1 cellular context compared by ENCODE assay signal in the genomic region with DNA sequence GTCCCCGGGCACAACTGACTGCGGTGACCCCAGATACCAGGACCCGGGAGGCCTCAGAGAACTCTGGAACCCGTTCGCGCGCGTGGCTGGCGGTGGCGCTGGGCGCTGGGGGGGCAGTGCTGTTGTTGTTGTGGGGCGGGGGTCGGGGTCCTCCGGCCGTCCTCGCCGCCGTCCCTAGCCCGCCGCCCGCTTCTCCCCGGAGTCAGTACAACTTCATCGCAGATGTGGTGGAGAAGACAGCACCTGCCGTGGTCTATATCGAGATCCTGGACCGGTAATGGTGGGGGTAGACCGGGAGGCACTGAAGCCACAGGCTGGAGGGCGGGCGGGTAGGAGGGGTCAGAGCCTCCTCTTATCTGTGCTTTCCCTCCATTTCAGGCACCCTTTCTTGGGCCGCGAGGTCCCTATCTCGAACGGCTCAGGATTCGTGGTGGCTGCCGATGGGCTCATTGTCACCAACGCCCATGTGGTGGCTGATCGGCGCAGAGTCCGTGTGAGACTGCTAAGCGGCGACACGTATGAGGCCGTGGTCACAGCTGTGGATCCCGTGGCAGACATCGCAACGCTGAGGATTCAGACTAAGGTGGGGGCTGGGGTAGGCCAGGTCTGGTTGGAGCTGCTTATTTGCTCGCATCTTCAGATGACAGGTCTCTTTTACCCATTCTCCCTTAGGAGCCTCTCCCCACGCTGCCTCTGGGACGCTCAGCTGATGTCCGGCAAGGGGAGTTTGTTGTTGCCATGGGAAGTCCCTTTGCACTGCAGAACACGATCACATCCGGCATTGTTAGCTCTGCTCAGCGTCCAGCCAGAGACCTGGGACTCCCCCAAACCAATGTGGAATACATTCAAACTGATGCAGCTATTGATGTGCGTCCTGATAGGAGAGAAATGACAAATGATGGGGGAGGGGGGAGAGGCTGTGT.
A peak's percentile ranks its signal among the peaks of the same experiment; 100 is the strongest.
TF ChIP-seq lines count a peak whose summit lies in the region.

No MANE protein-coding gene starts in this region.

TF ChIP-seq in K562, 482 proteins besides CTCF, POLR2A, EP300 and RAD21 (continued from another document and continues in another):
- TF ChIP-seq, protein P1, sequence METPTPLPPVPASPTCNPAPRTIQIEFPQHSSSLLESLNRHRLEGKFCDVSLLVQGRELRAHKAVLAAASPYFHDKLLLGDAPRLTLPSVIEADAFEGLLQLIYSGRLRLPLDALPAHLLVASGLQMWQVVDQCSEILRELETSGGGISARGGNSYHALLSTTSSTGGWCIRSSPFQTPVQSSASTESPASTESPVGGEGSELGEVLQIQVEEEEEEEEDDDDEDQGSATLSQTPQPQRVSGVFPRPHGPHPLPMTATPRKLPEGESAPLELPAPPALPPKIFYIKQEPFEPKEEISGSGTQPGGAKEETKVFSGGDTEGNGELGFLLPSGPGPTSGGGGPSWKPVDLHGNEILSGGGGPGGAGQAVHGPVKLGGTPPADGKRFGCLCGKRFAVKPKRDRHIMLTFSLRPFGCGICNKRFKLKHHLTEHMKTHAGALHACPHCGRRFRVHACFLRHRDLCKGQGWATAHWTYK (CRISPR knock-in tag; IDR thresholded peaks at IDR 0.05), result peak; percentile 98
- TF ChIP-seq NFE2L1 (tag; IDR thresholded peaks at IDR 0.05; ENCODE audit: borderline replicate concordance, low read depth) (no peak), RAD51 (IDR thresholded peaks at IDR 0.05; ENCODE audit: borderline replicate concordance, low read depth) (no peak; the same call in 1 of the 2 replicates), CREM (IDR thresholded peaks at IDR 0.05; ENCODE audit: low read depth) (peak; percentile 73), MTA1 (IDR thresholded peaks at IDR 0.05; ENCODE audit: borderline replicate concordance) (0 out of 2 replicates have a peak, but pooled peaks have one; percentile 15), GATAD2B (IDR thresholded peaks at IDR 0.05; ENCODE audit: borderline replicate concordance) (0 out of 2 replicates have a peak, but pooled peaks have one; percentile 19), NR2C2 (CRISPR knock-in tag; IDR thresholded peaks at IDR 0.05) (peak; percentile 61), NR2C2 (tag; IDR thresholded peaks at IDR 0.05) (no peak; the same call in 1 of the 2 replicates), HDAC1 (IDR thresholded peaks at IDR 0.05) (peak in 1 of 2 experiments; percentile 79; a peak in 2 of 4 replicates), CHD1 (IDR thresholded peaks at IDR 0.05; ENCODE audit: low read length) (no peak), TRIM24 (IDR thresholded peaks at IDR 0.05) (peak in 1 of 2 experiments; percentile 59; a peak in 2 of 4 replicates), ZNF778 (CRISPR knock-in tag; IDR thresholded peaks at IDR 0.05) (no peak), CHD2 (IDR thresholded peaks at IDR 0.05; ENCODE audit: low read depth, low read length) (no peak), HNRNPK (IDR thresholded peaks at IDR 0.05; ENCODE audit: low read depth, low read length, poor library complexity, severe bottlenecking) (no peak), SMARCA4 (IDR thresholded peaks at IDR 0.05) (peak; percentile 67), NCOA4 (IDR thresholded peaks at IDR 0.05; ENCODE audit: partially characterized antibody) (no peak), BRCA1 (IDR thresholded peaks at IDR 0.05) (no peak), BRCA1 (CRISPR knock-in tag; IDR thresholded peaks at IDR 0.05) (no peak), MYC (IDR thresholded peaks at IDR 0.05; ENCODE audit: low read depth, low read length) (peak; percentile 91), MYC (CRISPR knock-in tag; IDR thresholded peaks at IDR 0.05; ENCODE audit: borderline replicate concordance, low read depth) (no peak; the same call in 1 of the 2 replicates), ZNF311 (CRISPR knock-in tag; IDR thresholded peaks at IDR 0.05) (no peak), SREBF1 (IDR thresholded peaks at IDR 0.05; ENCODE audit: borderline replicate concordance, low read depth, low read length) (no peak), KLF16 (IDR thresholded peaks at IDR 0.05) (peak; percentile 72), CBFA2T2 (conservative IDR thresholded peaks at IDR 0.05) (peak; percentile 87), ZFP30 (CRISPR knock-in tag; IDR thresholded peaks at IDR 0.05; ENCODE audit: borderline replicate concordance) (no peak), ZNF282 (CRISPR knock-in tag; IDR thresholded peaks at IDR 0.05) (no peak), NR3C1 (CRISPR knock-in tag; IDR thresholded peaks at IDR 0.05) (no peak), NBN (IDR thresholded peaks at IDR 0.05; ENCODE audit: low read depth) (no peak), MTA2 (IDR thresholded peaks at IDR 0.05; ENCODE audit: low read depth) (peak; percentile 63), TAL1 (IDR thresholded peaks at IDR 0.05) (peak; percentile 84), KAT2B (IDR thresholded peaks at IDR 0.05; ENCODE audit: low read depth, low read length) (no peak), WHSC1 (IDR thresholded peaks at IDR 0.05; ENCODE audit: low read length) (no peak), EP400 (IDR thresholded peaks at IDR 0.05) (peak; percentile 91), SOX6 (IDR thresholded peaks at IDR 0.05) (peak; percentile 78; the same call in 1 of the 2 replicates), MCM7 (IDR thresholded peaks at IDR 0.05) (no peak), CBX3 (IDR thresholded peaks at IDR 0.05; ENCODE audit: borderline replicate concordance in 1 of 2, low read length in 2 of 2) (peak in 1 of 2 experiments; percentile 85; a peak in 1 of 3 replicates), SP2 (IDR thresholded peaks at IDR 0.05; ENCODE audit: extremely low read depth, low read depth, low read length, poor library complexity, severe bottlenecking) (no peak), SRSF7 (optimal IDR thresholded peaks at IDR 0.05; ENCODE audit: low read depth, low read length) (no peak), MYNN (IDR thresholded peaks at IDR 0.05) (no peak), MYNN (CRISPR knock-in tag; IDR thresholded peaks at IDR 0.05) (no peak), ZNF174 (CRISPR knock-in tag; IDR thresholded peaks at IDR 0.05) (no peak), ARID1B (IDR thresholded peaks at IDR 0.05) (peak; percentile 88), TGIF2 (CRISPR knock-in tag; IDR thresholded peaks at IDR 0.05) (no peak), ZFX (CRISPR knock-in tag; IDR thresholded peaks at IDR 0.05) (peak; percentile 32), SRF (CRISPR knock-in tag; IDR thresholded peaks at IDR 0.05) (0 out of 4 replicates have a peak, but pooled peaks of 1 of the 2 experiments have one; percentile 22), PHF8 (IDR thresholded peaks at IDR 0.05; ENCODE audit: borderline replicate concordance, low read length) (peak; percentile 49; the same call in 1 of the 2 replicates), STAG1 (CRISPR knock-in tag; IDR thresholded peaks at IDR 0.05; ENCODE audit: borderline replicate concordance) (no peak), MED1 (CRISPR knock-in tag; IDR thresholded peaks at IDR 0.05; ENCODE audit: borderline replicate concordance) (no peak), ZNF12 (CRISPR knock-in tag; IDR thresholded peaks at IDR 0.05) (no peak), HNRNPL (IDR thresholded peaks at IDR 0.05; ENCODE audit: low read depth, low read length) (no peak), RB1 (IDR thresholded peaks at IDR 0.05; ENCODE audit: low read depth) (peak; percentile 55; the same call in 1 of the 2 replicates), SRSF3 (IDR thresholded peaks at IDR 0.05; ENCODE audit: insufficient read depth, low read length) (0 out of 2 replicates have a peak, but pooled peaks have one; percentile 49)
- TF ChIP-seq, protein P2, sequence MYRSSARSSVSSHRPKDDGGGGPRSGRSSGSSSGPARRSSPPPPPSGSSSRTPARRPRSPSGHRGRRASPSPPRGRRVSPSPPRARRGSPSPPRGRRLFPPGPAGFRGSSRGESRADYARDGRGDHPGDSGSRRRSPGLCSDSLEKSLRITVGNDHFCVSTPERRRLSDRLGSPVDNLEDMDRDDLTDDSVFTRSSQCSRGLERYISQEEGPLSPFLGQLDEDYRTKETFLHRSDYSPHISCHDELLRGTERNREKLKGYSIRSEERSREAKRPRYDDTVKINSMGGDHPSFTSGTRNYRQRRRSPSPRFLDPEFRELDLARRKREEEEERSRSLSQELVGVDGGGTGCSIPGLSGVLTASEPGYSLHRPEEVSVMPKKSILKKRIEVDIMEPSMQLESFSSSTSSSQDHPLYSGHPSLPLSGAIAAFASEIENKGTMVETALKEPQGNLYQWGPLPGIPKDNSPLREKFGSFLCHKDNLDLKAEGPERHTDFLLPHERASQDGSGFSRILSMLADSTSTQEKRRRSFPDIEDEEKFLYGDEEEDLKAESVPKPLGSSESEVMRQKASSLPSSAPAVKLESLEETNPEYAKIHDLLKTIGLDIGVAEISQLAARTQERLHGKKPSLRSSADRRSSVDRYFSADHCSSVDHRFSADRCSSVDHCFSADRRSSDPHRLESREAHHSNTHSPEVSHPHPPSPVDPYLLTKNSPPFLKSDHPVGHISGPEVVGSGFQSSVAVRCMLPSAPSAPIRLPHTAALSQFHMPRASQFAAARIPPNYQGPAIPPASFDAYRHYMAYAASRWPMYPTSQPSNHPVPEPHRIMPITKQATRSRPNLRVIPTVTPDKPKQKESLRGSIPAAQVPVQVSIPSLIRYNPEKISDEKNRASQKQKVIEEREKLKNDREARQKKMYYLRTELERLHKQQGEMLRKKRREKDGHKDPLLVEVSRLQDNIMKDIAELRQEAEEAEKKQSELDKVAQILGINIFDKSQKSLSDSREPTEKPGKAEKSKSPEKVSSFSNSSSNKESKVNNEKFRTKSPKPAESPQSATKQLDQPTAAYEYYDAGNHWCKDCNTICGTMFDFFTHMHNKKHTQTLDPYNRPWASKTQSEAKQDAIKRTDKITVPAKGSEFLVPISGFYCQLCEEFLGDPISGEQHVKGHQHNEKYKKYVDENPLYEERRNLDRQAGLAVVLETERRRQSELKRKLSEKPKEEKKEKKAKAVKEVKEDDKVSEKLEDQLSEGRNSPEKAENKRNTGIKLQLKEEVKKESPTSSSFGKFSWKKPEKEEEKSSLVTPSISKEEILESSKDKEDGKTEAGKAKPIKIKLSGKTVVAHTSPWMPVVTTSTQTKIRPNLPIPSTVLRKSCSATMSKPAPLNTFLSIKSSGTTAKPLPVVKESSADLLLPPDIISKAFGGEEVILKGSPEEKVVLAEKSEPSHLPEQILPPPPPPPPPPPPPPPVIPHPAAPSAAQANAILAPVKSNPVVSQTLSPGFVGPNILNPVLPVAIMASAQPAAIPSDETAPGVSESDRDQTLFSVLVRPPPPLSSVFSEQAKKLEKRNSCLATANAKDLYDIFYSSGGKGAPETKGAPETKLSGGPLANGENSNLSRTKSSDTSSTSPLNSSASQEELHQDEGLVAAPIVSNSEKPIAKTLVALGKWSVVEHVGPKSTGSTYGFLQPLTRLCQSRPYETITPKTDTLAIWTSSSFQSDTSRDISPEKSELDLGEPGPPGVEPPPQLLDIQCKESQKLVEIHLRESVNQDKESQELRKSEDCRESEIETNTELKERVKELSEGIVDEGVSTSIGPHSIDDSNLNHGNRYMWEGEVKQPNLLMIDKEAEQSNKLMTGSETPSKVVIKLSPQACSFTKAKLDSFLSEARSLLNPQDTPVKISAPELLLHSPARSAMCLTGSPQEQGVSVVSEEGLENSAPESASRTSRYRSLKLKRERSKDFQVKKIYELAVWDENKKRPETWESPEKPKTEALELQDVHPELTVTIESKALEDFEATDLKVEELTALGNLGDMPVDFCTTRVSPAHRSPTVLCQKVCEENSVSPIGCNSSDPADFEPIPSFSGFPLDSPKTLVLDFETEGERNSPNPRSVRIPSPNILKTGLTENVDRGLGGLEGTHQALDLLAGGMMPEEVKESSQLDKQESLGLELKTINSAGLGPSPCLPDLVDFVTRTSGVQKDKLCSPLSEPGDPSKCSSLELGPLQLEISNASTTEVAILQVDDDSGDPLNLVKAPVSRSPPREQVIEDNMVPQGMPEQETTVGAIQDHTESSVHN (IDR thresholded peaks at IDR 0.05; ENCODE audit: borderline replicate concordance in 1 of 2, low read depth in 1 of 2), result no peak
- TF ChIP-seq, protein P3, sequence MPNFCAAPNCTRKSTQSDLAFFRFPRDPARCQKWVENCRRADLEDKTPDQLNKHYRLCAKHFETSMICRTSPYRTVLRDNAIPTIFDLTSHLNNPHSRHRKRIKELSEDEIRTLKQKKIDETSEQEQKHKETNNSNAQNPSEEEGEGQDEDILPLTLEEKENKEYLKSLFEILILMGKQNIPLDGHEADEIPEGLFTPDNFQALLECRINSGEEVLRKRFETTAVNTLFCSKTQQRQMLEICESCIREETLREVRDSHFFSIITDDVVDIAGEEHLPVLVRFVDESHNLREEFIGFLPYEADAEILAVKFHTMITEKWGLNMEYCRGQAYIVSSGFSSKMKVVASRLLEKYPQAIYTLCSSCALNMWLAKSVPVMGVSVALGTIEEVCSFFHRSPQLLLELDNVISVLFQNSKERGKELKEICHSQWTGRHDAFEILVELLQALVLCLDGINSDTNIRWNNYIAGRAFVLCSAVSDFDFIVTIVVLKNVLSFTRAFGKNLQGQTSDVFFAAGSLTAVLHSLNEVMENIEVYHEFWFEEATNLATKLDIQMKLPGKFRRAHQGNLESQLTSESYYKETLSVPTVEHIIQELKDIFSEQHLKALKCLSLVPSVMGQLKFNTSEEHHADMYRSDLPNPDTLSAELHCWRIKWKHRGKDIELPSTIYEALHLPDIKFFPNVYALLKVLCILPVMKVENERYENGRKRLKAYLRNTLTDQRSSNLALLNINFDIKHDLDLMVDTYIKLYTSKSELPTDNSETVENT (CRISPR knock-in tag; IDR thresholded peaks at IDR 0.05), result no peak
- TF ChIP-seq, protein P4, sequence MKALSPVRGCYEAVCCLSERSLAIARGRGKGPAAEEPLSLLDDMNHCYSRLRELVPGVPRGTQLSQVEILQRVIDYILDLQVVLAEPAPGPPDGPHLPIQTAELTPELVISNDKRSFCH (CRISPR knock-in tag; IDR thresholded peaks at IDR 0.05), result no peak
- TF ChIP-seq, protein P4 (tag; IDR thresholded peaks at IDR 0.05), result no peak
- TF ChIP-seq, protein P5, sequence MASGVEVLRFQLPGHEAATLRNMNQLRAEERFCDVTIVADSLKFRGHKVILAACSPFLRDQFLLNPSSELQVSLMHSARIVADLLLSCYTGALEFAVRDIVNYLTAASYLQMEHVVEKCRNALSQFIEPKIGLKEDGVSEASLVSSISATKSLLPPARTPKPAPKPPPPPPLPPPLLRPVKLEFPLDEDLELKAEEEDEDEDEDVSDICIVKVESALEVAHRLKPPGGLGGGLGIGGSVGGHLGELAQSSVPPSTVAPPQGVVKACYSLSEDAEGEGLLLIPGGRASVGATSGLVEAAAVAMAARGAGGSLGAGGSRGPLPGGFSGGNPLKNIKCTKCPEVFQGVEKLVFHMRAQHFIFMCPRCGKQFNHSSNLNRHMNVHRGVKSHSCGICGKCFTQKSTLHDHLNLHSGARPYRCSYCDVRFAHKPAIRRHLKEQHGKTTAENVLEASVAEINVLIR (CRISPR knock-in tag; IDR thresholded peaks at IDR 0.05), result no peak
- TF ChIP-seq, protein P6, sequence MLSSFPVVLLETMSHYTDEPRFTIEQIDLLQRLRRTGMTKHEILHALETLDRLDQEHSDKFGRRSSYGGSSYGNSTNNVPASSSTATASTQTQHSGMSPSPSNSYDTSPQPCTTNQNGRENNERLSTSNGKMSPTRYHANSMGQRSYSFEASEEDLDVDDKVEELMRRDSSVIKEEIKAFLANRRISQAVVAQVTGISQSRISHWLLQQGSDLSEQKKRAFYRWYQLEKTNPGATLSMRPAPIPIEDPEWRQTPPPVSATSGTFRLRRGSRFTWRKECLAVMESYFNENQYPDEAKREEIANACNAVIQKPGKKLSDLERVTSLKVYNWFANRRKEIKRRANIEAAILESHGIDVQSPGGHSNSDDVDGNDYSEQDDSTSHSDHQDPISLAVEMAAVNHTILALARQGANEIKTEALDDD (IDR thresholded peaks at IDR 0.05), result no peak
